1 cellular context compared by ENCODE assay signal in the genomic region with DNA sequence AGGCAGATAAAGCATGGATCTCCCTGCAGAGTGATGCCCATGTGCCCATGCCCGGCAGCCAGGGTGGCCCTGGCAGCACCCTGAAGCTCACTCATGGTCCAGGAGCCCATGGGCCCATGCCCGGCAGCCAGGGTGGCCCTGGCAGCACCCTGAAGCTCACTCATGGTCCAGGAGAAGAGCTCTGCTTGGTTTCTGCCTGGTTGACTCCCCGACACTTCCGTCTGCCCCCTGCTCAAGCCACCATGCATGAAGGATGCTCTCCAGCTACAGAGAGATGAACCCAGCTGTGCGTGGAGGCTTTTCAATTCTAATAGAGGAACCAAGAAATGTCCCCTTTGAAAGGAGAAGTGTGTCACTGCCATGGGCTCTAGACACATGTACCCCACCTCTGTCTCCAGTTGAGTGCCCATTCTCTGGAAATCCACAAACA.
TF ChIP-seq lines count a peak whose summit lies in the region.

No MANE protein-coding gene starts in this region.

TF ChIP-seq in SK-N-SH, 30 proteins besides CTCF, POLR2A, EP300 and RAD21 (continued from another document):
- TF ChIP-seq POLR2AphosphoS5 (IDR thresholded peaks at IDR 0.05; ENCODE audit: low read depth, low read length) (no peak), RFX5 (IDR thresholded peaks at IDR 0.05; ENCODE audit: low read length) (no peak), FOSL2 (IDR thresholded peaks at IDR 0.05; ENCODE audit: borderline replicate concordance, low read depth) (no peak), EZH2phosphoT487 (IDR thresholded peaks at IDR 0.05; ENCODE audit: borderline replicate concordance, low read depth) (no peak), RCOR1 (IDR thresholded peaks at IDR 0.05; ENCODE audit: low read length) (no peak), YY1 (IDR thresholded peaks at IDR 0.05; ENCODE audit: low read depth) (no peak), TCF12 (IDR thresholded peaks at IDR 0.05) (no peak)
- TF ChIP-seq, protein P1, sequence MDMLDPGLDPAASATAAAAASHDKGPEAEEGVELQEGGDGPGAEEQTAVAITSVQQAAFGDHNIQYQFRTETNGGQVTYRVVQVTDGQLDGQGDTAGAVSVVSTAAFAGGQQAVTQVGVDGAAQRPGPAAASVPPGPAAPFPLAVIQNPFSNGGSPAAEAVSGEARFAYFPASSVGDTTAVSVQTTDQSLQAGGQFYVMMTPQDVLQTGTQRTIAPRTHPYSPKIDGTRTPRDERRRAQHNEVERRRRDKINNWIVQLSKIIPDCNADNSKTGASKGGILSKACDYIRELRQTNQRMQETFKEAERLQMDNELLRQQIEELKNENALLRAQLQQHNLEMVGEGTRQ (IDR thresholded peaks at IDR 0.05; ENCODE audit: borderline replicate concordance, low read depth, low read length) = no peak
